ENCODE assay signal across 8 cellular contexts in the genomic region with DNA sequence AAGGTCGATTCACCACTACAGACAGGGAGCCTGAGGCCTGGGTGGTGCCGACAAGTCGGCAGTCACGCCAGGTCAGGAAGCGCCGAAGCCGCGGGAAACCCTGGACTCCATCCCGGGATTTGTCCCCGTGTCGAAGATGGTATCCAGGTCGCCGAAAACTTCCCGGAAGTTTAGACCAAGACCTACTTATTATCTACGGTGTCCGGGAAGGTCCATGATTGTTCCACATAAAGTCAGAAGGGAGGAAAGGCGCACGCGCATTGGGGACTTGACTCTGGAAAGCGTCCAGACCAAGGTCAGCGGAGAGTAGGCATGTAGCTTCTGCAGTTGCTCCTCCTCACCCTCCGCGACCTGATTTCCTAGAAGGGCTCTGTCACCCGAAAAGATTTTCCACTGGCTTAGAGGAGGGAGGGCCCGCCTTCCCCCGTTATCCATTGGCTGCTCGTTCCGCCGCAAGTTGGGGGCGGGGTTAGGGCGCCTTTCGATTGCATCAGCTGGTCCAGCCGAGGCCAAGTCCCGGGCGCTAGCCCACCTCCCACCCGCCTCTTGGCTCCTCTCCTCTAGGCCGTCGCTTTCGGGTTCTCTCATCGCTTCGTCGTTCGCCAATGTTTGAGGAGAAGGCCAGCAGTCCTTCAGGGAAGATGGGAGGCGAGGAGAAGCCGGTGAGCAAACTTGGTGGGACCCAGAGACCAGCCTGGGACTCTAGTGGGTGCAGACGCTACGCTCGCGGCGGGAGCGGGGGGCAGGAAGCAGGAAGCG. TPM values are rescaled to one million over a fixed set of nuclear protein-coding genes. Genes with fewer than 3 reads are reported as not detected.
DNase-seq lines count a peak whose midpoint lies in the region; ATAC-seq and TF ChIP-seq lines count a peak whose summit lies in the region.

A gene (plus strand): TSS at position 484 of the 759 bp plus-strand sequence. CDS start 122 bp downstream, at position 606.

- DNase-seq in DMS53 treated with DMSO at 0.1 percent for 48 hours (lab: John Stamatoyannopoulos, UW; ENCODE audit: unreplicated experiment): peak; percentile 96
- DNase-seq in KBM-7: peak; percentile 99
- DNase-seq in PC-9: peak; percentile 100
- peak; percentile 90 for DNase-seq in activated T-cell treated with anti-CD3 and anti-CD28 coated beads, Interleukin-2, amount 50 U/mL, for 1 hour
- DNase-seq in stimulated activated CD8-positive, alpha-beta memory T cell treated with anti-CD3 and anti-CD28 coated beads, Interleukin-4, amount 100 ng/mL, for 48 hours: peak; percentile 94

- H3K9me2 ChIP-seq in PC-9 (ENCODE audit: insufficient read depth): no peaks in the 10 kb centered on the region

- H3K27me3 ChIP-seq in PC-9 (ENCODE audit: insufficient read depth, low read depth): no peaks in the 10 kb centered on the region
- no peaks in the 10 kb centered on the region for H3K27me3 ChIP-seq in esophagus (ENCODE audit: control insufficient read depth in 1 of 2, insufficient read depth in 2 of 2, low read length in 2 of 2)
- no peaks in the 10 kb centered on the region for H3K27me3 ChIP-seq in mucosa of rectum (ENCODE audit: control insufficient read depth in 2 of 2, insufficient read depth in 2 of 2, low read length in 2 of 2)

- CTCF ChIA-PET in PC-9 (lab: Charles Lee): interaction anchor here (0.6 to 1.8 kb wide), 3 partner anchors 503 to 1247 kb away, joined by 3 to 14 read pairs (median 5); no protein-coding TSS in a partner anchor

- in situ Hi-C loops in KBM-7 (cut with MboI; ENCODE audit: low pct_unique_long_range_greater_than_20kb, low sequenced_read_pairs): no loop called here

- intact Hi-C loops in PC-9 (cut with micrococcal nuclease; ENCODE audit: unreplicated experiment): loop anchor here (1.0 to 5.0 kb wide), 7 partner anchors 207 to 1475 kb away; a partner anchor contains a TSS

- ATAC-seq in GM21723 (IDR thresholded peaks at IDR 0.05; ENCODE audit: unreplicated experiment): peak; percentile 93

- 0% methylated on average over 52 of the region's 52 CpGs for WGBS in esophagus, 2 donors

- peaks cover 73% of the 10 kb centered on the region for H3K79me2 ChIP-seq in PC-9 (ENCODE audit: low read depth)

- no peak for TF ChIP-seq CTCF in PC-9 (conservative IDR thresholded peaks at IDR 0.05)

- no peaks in the 10 kb centered on the region; the same call in 1 of the 2 replicates for H3K9me3 ChIP-seq in PC-9 (ENCODE audit: insufficient read depth, low read depth)
- H3K9me3 ChIP-seq in esophagus (ENCODE audit: control insufficient read depth in 2 of 2, insufficient read depth in 1 of 2, low read depth in 1 of 2, low read length in 1 of 2): no peaks in the 10 kb centered on the region
- no peaks in the 10 kb centered on the region for H3K9me3 ChIP-seq in mucosa of rectum (ENCODE audit: control insufficient read depth in 2 of 2, low read length in 2 of 2)

- BruUV-seq in PC-9 (replicated peaks; lab: Mats Ljungman, UMichigan): no TSS peak

- H3K4me3 ChIP-seq in PC-9: peak within 1 kb of the TSS; percentile 88
- H3K4me3 ChIP-seq in esophagus (ENCODE audit: low read depth in 1 of 2, low read length in 2 of 2): peak within 1 kb of the TSS; percentile 68 to 78
- H3K4me3 ChIP-seq in mucosa of rectum (ENCODE audit: low read length in 2 of 2): peak within 1 kb of the TSS; percentile 99 to 100

- peak within 1 kb of the TSS; percentile 96 for H3K4me2 ChIP-seq in PC-9

- peaks cover 21% of the 10 kb centered on the region for H3F3A ChIP-seq in PC-9 (ENCODE audit: insufficient read depth, low read depth)

- H2AFZ ChIP-seq in PC-9: peak within 1 kb of the TSS; percentile 97

- H3K27ac ChIP-seq in PC-9 (peak within 1 kb of the TSS; percentile 95), esophagus (ENCODE audit: low read depth in 2 of 2, low read length in 1 of 2) (peak within 1 kb of the TSS; percentile 94 to 98), mucosa of rectum (ENCODE audit: low read depth in 2 of 2, low read length in 2 of 2) (peak within 1 kb of the TSS; percentile 97 to 98)

- peaks cover 31% of the 10 kb centered on the region for H3K36me3 ChIP-seq in PC-9 (ENCODE audit: low read depth)
- no peaks in the 10 kb centered on the region for H3K36me3 ChIP-seq in esophagus (ENCODE audit: control insufficient read depth in 2 of 2, insufficient read depth in 2 of 2, low read length in 1 of 2)
- H3K36me3 ChIP-seq in mucosa of rectum (ENCODE audit: control insufficient read depth in 2 of 2, insufficient read depth in 2 of 2, low read length in 2 of 2): peaks cover 4 to 10% of the 10 kb centered on the region in 2 donors

- H4K20me1 ChIP-seq in PC-9 (ENCODE audit: insufficient read depth): peaks cover 41% of the 10 kb centered on the region

- peak within 1 kb of the TSS; percentile 86 to 94 for H3K9ac ChIP-seq in mucosa of rectum (ENCODE audit: low read depth in 1 of 2, low read length in 2 of 2)

- POLR2A ChIA-PET in PC-9 (lab: Charles Lee; ENCODE audit: unreplicated experiment): interaction anchor here (0.5 to 1.0 kb wide), 11 partner anchors 19 to 1522 kb away, joined by 3 to 8 read pairs (median 4); no protein-coding TSS in a partner anchor

- H3K4me1 ChIP-seq in PC-9 (replicated peaks; ENCODE audit: insufficient read depth) (peaks cover 31% of the 10 kb centered on the region), esophagus (ENCODE audit: control insufficient read depth in 2 of 2, insufficient read depth in 2 of 2, low read length in 1 of 2) (no peaks in the 10 kb centered on the region), mucosa of rectum (ENCODE audit: control insufficient read depth in 2 of 2, insufficient read depth in 2 of 2, low read length in 2 of 2) (peaks cover 13 to 23% of the 10 kb centered on the region in 2 donors)

RNA-seq across cellular contexts. Expression of the gene that starts here (rescaled TPM):
- 477 and 584 TPM in 2 replicates for total RNA-seq in PC-9 (2021)
- 10 to 100 TPM; 78.9 to 96.6 TPM for polyA plus RNA-seq in esophagus

Comparison
In these comparisons a context has a peak if more than half of its experiments do, and no peak if none do; other contexts are left out.
1. Peak in every context shown above with its lines: DNase-seq, ATAC-seq, H3K4me3 ChIP-seq and H3K27ac ChIP-seq.